Comparison of ENCODE assay signal across 1 cellular context in genomic region chr6:44272529-44272928, GRCh38.
TF ChIP-seq lines count a peak whose summit lies in the region.

No MANE protein-coding gene starts in this region.

TF ChIP-seq in GM23338, 12 proteins besides CTCF, POLR2A, EP300 and RAD21 (continued from another document):
- no peak for TF ChIP-seq ZNF462 (CRISPR knock-in tag; IDR thresholded peaks at IDR 0.05)
